In genomic region chr3:187927565-187927964, GRCh38 we compare ENCODE assay signal across 27 cellular contexts.
"Had no signal": no experiment of that assay in that cellular context is flagged by ENCODE, and none has a peak within 500 bp of the region (broad histone marks: within the 10 kb centered on the region; RNA-seq: fewer than 3 reads in every experiment).

No MANE protein-coding gene starts in this region.

- DNase-seq: activated CD4-positive, alpha-beta memory T cell treated with anti-CD3 and anti-CD28 coated beads, Interleukin-2, amount 10 ng/mL, durations not matched to agents 7 days and 5 days; activated CD4-positive, alpha-beta T cell treated with anti-CD3 and anti-CD28 coated beads for 1 hour; activated CD4-positive, alpha-beta T cell treated with anti-CD3 and anti-CD28 coated beads for 4 hours; activated CD4-positive, alpha-beta T cell treated with anti-CD3 and anti-CD28 coated beads, Interleukin-2, amount 10 ng/mL, durations not matched to agents 7 days and 5 days; activated CD4-positive, alpha-beta T cell treated with anti-CD3 and anti-CD28 coated beads, Interleukin-2, amount 50 U/mL, for 4 hours; activated CD8-positive, alpha-beta memory T cell treated with anti-CD3 and anti-CD28 coated beads, Interleukin-2, amount 50 U/mL, for 48 hours; activated gamma-delta T cell; activated naive CD4-positive, alpha-beta T cell; activated naive CD4-positive, alpha-beta T cell treated with anti-CD3 and anti-CD28 coated beads, Interleukin-2, amount 10 ng/mL, durations not matched to agents 7 days and 5 days; activated T-cell treated with anti-CD3 and anti-CD28 coated beads for 4 hours; activated T-cell treated with anti-CD3 and anti-CD28 coated beads, Interleukin-2, amount 50 U/mL, for 24 hours; activated T-cell treated with anti-CD3 and anti-CD28 coated beads, Interleukin-2, amount 50 U/mL, for 72 hours; central memory CD4-positive, alpha-beta T cell; cerebellar nuclear complex; colonic mucosa; effector CD8-positive, alpha-beta T cell; endodermal cell; foreskin fibroblast; head of caudate nucleus; hippocampal formation; T-helper 2 cell had no signal

- H3K4me3 Mint-ChIP-seq: activated CD4-positive, alpha-beta memory T cell treated with anti-CD3 and anti-CD28 coated beads, Interleukin-2, amount 10 ng/mL, durations not matched to agents 7 days and 5 days; activated CD4-positive, alpha-beta T cell treated with anti-CD3 and anti-CD28 coated beads, Interleukin-2, amount 10 ng/mL, durations not matched to agents 7 days and 5 days; activated naive CD4-positive, alpha-beta T cell treated with anti-CD3 and anti-CD28 coated beads, Interleukin-2, amount 10 ng/mL, durations not matched to agents 7 days and 5 days; activated T-cell treated with anti-CD3 and anti-CD28 coated beads, Interleukin-2, amount 50 U/mL, for 24 hours; brain; endodermal cell had no signal

- ATAC-seq: activated naive CD4-positive, alpha-beta T cell treated with anti-CD3 and anti-CD28 coated beads, Interleukin-2, amount 50 U/mL, for 72 hours; activated T-cell treated with anti-CD3 and anti-CD28 coated beads, Interleukin-2, amount 50 U/mL, for 72 hours; esophagus mucosa had no signal

- H3K4me3 ChIP-seq: ascending aorta, breast epithelium, cardiac muscle cell, colonic mucosa had no signal

- H3K4me1 Mint-ChIP-seq: endodermal cell had no signal

- H3K4me1 ChIP-seq: ascending aorta, breast epithelium, colonic mucosa had no signal

- H3K27me3 Mint-ChIP-seq: activated naive CD4-positive, alpha-beta T cell treated with anti-CD3 and anti-CD28 coated beads, Interleukin-2, amount 10 ng/mL, durations not matched to agents 7 days and 5 days; activated T-cell treated with anti-CD3 and anti-CD28 coated beads, Interleukin-2, amount 50 U/mL, for 24 hours had no signal

- H3K27me3 ChIP-seq: ascending aorta, breast epithelium, cardiac muscle cell, colonic mucosa had no signal

- H3K9me3 ChIP-seq: colonic mucosa had no signal

- H3K27ac Mint-ChIP-seq: activated CD4-positive, alpha-beta memory T cell treated with anti-CD3 and anti-CD28 coated beads, Interleukin-2, amount 10 ng/mL, durations not matched to agents 7 days and 5 days; activated CD4-positive, alpha-beta T cell treated with anti-CD3 and anti-CD28 coated beads, Interleukin-2, amount 10 ng/mL, durations not matched to agents 7 days and 5 days; activated naive CD4-positive, alpha-beta T cell treated with anti-CD3 and anti-CD28 coated beads, Interleukin-2, amount 10 ng/mL, durations not matched to agents 7 days and 5 days; brain; endodermal cell had no signal

- H3K27ac ChIP-seq: ascending aorta, breast epithelium, cardiac muscle cell, colonic mucosa had no signal

- H3K36me3 Mint-ChIP-seq: brain had no signal

- H3K36me3 ChIP-seq: ascending aorta, breast epithelium, cardiac muscle cell, colonic mucosa had no signal
